In the genomic region with DNA sequence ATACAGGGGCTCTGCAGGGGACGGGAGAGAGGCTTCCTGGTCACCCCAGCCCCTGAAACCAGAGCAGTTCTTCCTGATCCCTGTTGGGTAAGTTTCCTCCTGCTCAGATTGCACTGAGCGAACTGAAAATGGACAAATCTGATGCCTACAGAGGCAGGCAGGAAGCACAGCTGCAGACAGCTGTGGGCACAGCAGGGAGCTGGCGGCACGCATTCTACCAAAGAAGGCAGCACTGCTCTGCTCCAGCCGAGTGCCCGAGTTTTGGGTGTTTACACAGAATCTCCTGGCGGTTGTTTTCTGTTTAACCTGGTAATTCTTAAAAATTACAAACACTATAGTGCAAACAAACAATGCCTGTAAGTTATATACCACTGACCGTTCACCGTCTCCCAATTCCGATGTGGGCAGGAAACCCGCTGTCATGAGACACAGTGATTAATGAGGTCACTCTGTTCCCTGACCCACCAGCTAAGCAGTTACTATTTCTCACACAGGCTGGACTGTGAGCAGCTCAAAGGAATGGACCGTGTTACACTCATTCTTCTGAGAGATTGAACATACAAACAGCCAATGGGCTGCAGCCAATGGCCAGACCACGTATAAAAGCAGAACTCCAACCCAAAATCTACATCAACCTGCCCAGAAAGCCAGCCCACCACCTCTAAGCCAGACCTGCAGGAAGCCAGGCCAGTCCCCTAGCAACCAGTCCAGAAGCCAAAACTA, we compare ENCODE assay signal across 8 cellular contexts.
A peak's percentile ranks its signal among the peaks of the same experiment; 100 is the strongest.
DNase-seq lines count a peak whose midpoint lies in the region; ATAC-seq and TF ChIP-seq lines count a peak whose summit lies in the region.

No MANE protein-coding gene starts in this region.

- peak overlapping the region; percentile 14 for H3K4me3 ChIP-seq in astrocyte of the spinal cord (ENCODE audit: low read depth, low read length)

- DNase-seq in NOMO-1 treated with dmso at 0.1 percent for 144 hours (lab: John Stamatoyannopoulos, UW; ENCODE audit: unreplicated experiment) (peak; percentile 35), astrocyte of the spinal cord (ENCODE audit: low read depth, low spot score) (peak; percentile 95), kidney tubule cell (ENCODE audit: low spot score) (peak; percentile 83), OCI-M2 (lab: John Stamatoyannopoulos, UW; ENCODE audit: unreplicated experiment) (no peak), SKM-1 treated with dmso at 0.1 percent for 144 hours (lab: John Stamatoyannopoulos, UW; ENCODE audit: unreplicated experiment) (no peak)

- H3K4me1 Mint-ChIP-seq in stimulated activated memory B cell treated with anti-CD40 and anti-IgM and Interleukin-4, amounts not matched to agents 10 μg/mL and 1 μg/mL and 100 μg/mL, for 72 hours = peaks cover 49% of the 10 kb centered on the region

- in situ Hi-C loops in astrocyte of the spinal cord (cut with HindIII; ENCODE audit: low sequenced_read_pairs) = no loop called here

- peaks cover 5% of the 10 kb centered on the region for H3K9me3 Mint-ChIP-seq in stimulated activated memory B cell treated with anti-CD40 and anti-IgM and Interleukin-4, amounts not matched to agents 10 μg/mL and 1 μg/mL and 100 μg/mL, for 72 hours

- ATAC-seq in GM18909 (IDR thresholded peaks at IDR 0.05; ENCODE audit: poor library complexity, unreplicated experiment) (peak; percentile 52), GM18520 (IDR thresholded peaks at IDR 0.05; ENCODE audit: unreplicated experiment) (no peak)
- peak; percentile 69 for ATAC-seq in stimulated activated memory B cell treated with anti-CD40 and anti-IgM and Interleukin-4, amounts not matched to agents 10 μg/mL and 1 μg/mL and 100 μg/mL, for 72 hours

- peaks cover 27% of the 10 kb centered on the region for H3K36me3 Mint-ChIP-seq in stimulated activated memory B cell treated with anti-CD40 and anti-IgM and Interleukin-4, amounts not matched to agents 10 μg/mL and 1 μg/mL and 100 μg/mL, for 72 hours

- no peak for TF ChIP-seq CTCF in astrocyte of the spinal cord (IDR thresholded peaks at IDR 0.05; ENCODE audit: low read depth, low read length)

- H3K27me3 Mint-ChIP-seq in stimulated activated memory B cell treated with anti-CD40 and anti-IgM and Interleukin-4, amounts not matched to agents 10 μg/mL and 1 μg/mL and 100 μg/mL, for 72 hours = no peaks in the 10 kb centered on the region

- peak overlapping the region; percentile 53 for H3K27ac Mint-ChIP-seq in stimulated activated memory B cell treated with anti-CD40 and anti-IgM and Interleukin-4, amounts not matched to agents 10 μg/mL and 1 μg/mL and 100 μg/mL, for 72 hours

- peak overlapping the region; percentile 19 for H3K4me3 Mint-ChIP-seq in stimulated activated memory B cell treated with anti-CD40 and anti-IgM and Interleukin-4, amounts not matched to agents 10 μg/mL and 1 μg/mL and 100 μg/mL, for 72 hours

Comparison
In these comparisons a context has a peak if more than half of its experiments do, and no peak if none do; other contexts are left out.
1. DNase-seq: peak in NOMO-1 treated with dmso at 0.1 percent for 144 hours (single experiment), astrocyte of the spinal cord (single experiment) and kidney tubule cell (single experiment); none in OCI-M2 (single experiment) and SKM-1 treated with dmso at 0.1 percent for 144 hours (single experiment).